Comparison of ENCODE assay signal across 8 cellular contexts in the genomic region with DNA sequence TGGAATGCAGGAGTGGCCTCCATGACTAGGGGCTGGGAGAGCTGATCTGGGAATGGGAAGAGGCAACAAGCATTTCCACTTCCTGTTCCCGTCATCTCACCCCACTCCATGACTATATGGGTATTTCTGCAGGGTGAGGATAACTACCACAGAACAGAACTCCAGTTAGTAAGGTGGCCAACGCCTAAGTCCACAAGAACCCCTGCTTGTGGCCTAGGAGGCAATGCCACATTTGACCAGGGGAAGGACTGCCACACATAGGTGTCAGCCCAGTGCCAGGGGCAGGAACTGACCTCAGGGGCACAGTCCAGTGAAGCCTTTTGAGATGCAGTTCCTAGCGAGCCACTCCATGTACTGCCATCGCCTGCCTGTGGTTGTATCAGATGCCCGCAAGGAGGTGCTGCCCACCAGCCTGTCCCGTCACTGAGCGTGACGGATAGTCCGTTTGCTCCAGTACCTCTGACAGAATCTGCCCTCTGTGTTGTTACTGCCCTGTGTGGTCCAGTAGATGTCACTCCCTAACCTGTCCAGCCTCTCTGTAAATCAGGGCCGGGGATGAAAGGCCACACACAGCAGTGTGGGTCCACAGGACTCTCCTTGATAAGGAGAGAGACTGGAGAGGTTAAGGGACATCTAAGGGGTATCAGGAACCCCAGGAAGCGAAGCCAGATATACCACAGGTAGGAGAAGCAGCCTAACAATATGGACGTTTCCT. TPM values are rescaled to one million over a fixed set of nuclear protein-coding genes. Genes with fewer than 3 reads are reported as not detected.
DNase-seq lines count a peak whose midpoint lies in the region; ATAC-seq and TF ChIP-seq lines count a peak whose summit lies in the region.

No MANE protein-coding gene starts in this region.

- CTCF ChIA-PET in activated CD8-positive, alpha-beta T cell treated with anti-CD3 and anti-CD28 coated beads for 36 hours (lab: Charles Lee), result interaction anchor here (0.9 to 2.2 kb wide), 16 partner anchors 10 to 365 kb away, joined by 3 to 32 read pairs (median 7); a partner anchor contains a TSS

- peaks cover 13% of the 10 kb centered on the region for H3K79me2 ChIP-seq in neural progenitor cell (ENCODE audit: low read depth)

- H2AFZ ChIP-seq in neural progenitor cell (replicated peaks), result no peak overlapping the region

- no peaks in the 10 kb centered on the region for H3K9me3 Mint-ChIP-seq in activated CD8-positive, alpha-beta T cell treated with anti-CD3 and anti-CD28 coated beads for 36 hours
- H3K9me3 Mint-ChIP-seq in neural progenitor cell, result no peaks in the 10 kb centered on the region

- H3K36me3 ChIP-seq in neural progenitor cell, result no peaks in the 10 kb centered on the region

- peaks cover 11% of the 10 kb centered on the region for H3K4me1 Mint-ChIP-seq in activated CD8-positive, alpha-beta T cell treated with anti-CD3 and anti-CD28 coated beads for 36 hours (ENCODE audit: low read depth)
- H3K4me1 Mint-ChIP-seq in neural progenitor cell, result peaks cover 18% of the 10 kb centered on the region

- H3K9me3 ChIP-seq in neural progenitor cell (ENCODE audit: low read depth), result no peaks in the 10 kb centered on the region

- intact Hi-C loops in activated CD8-positive, alpha-beta T cell treated with anti-CD3 and anti-CD28 coated beads for 36 hours (cut with micrococcal nuclease), result loop anchor here (5.0 kb wide), 2 partner anchors 44 to 264 kb away; a partner anchor contains a TSS

- no peak overlapping the region for H3K4me3 Mint-ChIP-seq in activated CD8-positive, alpha-beta T cell treated with anti-CD3 and anti-CD28 coated beads for 36 hours
- H3K4me3 Mint-ChIP-seq in neural progenitor cell, result no peak overlapping the region

- peak; percentile 71 for TF ChIP-seq CTCF in AG09319 (IDR thresholded peaks at IDR 0.05; ENCODE audit: low read depth, low read length)
- TF ChIP-seq CTCF in GM20000 (IDR thresholded peaks at IDR 0.05; ENCODE audit: extremely low read depth, missing control alignments), result peak; percentile 39
- peak; percentile 56 for TF ChIP-seq CTCF in activated CD8-positive, alpha-beta T cell treated with anti-CD3 and anti-CD28 coated beads for 36 hours (IDR thresholded peaks at IDR 0.05)
- peak; percentile 83 for TF ChIP-seq CTCF in neural progenitor cell (IDR thresholded peaks at IDR 0.05)

- peaks cover 19% of the 10 kb centered on the region for H3K27me3 ChIP-seq in neural progenitor cell

- POLR2A ChIA-PET in activated CD8-positive, alpha-beta T cell treated with anti-CD3 and anti-CD28 coated beads for 36 hours (lab: Charles Lee), result no interaction called here

- H3K27me3 Mint-ChIP-seq in activated CD8-positive, alpha-beta T cell treated with anti-CD3 and anti-CD28 coated beads for 36 hours, result peaks cover 3% of the 10 kb centered on the region
- H3K27me3 Mint-ChIP-seq in neural progenitor cell (ENCODE audit: insufficient read depth, low read depth), result peaks cover 12% of the 10 kb centered on the region

- peak overlapping the region; percentile 28 for H3K4me2 ChIP-seq in neural progenitor cell

- H3K9ac ChIP-seq in neural progenitor cell, result no peak overlapping the region

- H3K4me1 ChIP-seq in neural progenitor cell, result no peaks in the 10 kb centered on the region

- no peak overlapping the region for H3K4me3 ChIP-seq in neural progenitor cell

- peak; percentile 45 for ATAC-seq in activated CD8-positive, alpha-beta T cell treated with anti-CD3 and anti-CD28 coated beads for 36 hours
- ATAC-seq in HG03432 (IDR thresholded peaks at IDR 0.05; ENCODE audit: unreplicated experiment), result no peak
- ATAC-seq in GM21717 (IDR thresholded peaks at IDR 0.05; ENCODE audit: unreplicated experiment), result no peak

- H3K27ac ChIP-seq in neural progenitor cell, result no peak overlapping the region

- peaks cover 11% of the 10 kb centered on the region for H3F3A ChIP-seq in neural progenitor cell (ENCODE audit: low read depth)

- peaks cover 3% of the 10 kb centered on the region for H3K36me3 Mint-ChIP-seq in activated CD8-positive, alpha-beta T cell treated with anti-CD3 and anti-CD28 coated beads for 36 hours (ENCODE audit: low read depth)
- no peaks in the 10 kb centered on the region for H3K36me3 Mint-ChIP-seq in neural progenitor cell

- H3K27ac Mint-ChIP-seq in activated CD8-positive, alpha-beta T cell treated with anti-CD3 and anti-CD28 coated beads for 36 hours, result no peak overlapping the region
- peak overlapping the region; percentile 92 for H3K27ac Mint-ChIP-seq in neural progenitor cell

- peaks cover 6% of the 10 kb centered on the region for H4K20me1 ChIP-seq in neural progenitor cell (ENCODE audit: low read depth)

- DNase-seq in AG09319 (ENCODE audit: extremely low read depth, low read depth), result no peak
- DNase-seq in GM20000 (ENCODE audit: low spot score), result no peak
- DNase-seq in NCI-H524 (lab: John Stamatoyannopoulos, UW), result peak; percentile 83 to 94
- DNase-seq in activated CD8-positive, alpha-beta T cell treated with anti-CD3 and anti-CD28 coated beads for 36 hours, result peak; percentile 66
- DNase-seq in fibroblast of peridontal ligament (ENCODE audit: extremely low read depth), result peak; percentile 65
- peak; percentile 92 for DNase-seq in neural progenitor cell (ENCODE audit: low spot score)

RNA-seq across cellular contexts. Expression of a gene that starts 3.5 kb away (rescaled TPM):
- total RNA-seq in activated CD8-positive, alpha-beta T cell treated with anti-CD3 and anti-CD28 coated beads for 36 hours, result 10 to 100 TPM; 19.7 to 21.0 TPM
- total RNA-seq in neural progenitor cell (ENCODE audit: low replicate concordance), result 22.2 and 30.3 TPM in 2 replicates

RNA-seq across cellular contexts. Expression of a gene that starts 12.2 kb away (rescaled TPM):
- not detected for total RNA-seq in activated CD8-positive, alpha-beta T cell treated with anti-CD3 and anti-CD28 coated beads for 36 hours
- total RNA-seq in neural progenitor cell (ENCODE audit: low replicate concordance), result not detected in 2 replicates

RNA-seq across cellular contexts. Expression of a gene that starts 34.8 kb away (rescaled TPM):
- not detected for total RNA-seq in activated CD8-positive, alpha-beta T cell treated with anti-CD3 and anti-CD28 coated beads for 36 hours
- 5.8 and 7.7 TPM in 2 replicates for total RNA-seq in neural progenitor cell (ENCODE audit: low replicate concordance)

RNA-seq across cellular contexts. Expression of a gene that starts 43.3 kb away (rescaled TPM):
- 10 to 100 TPM; 72.3 to 73.0 TPM for total RNA-seq in activated CD8-positive, alpha-beta T cell treated with anti-CD3 and anti-CD28 coated beads for 36 hours
- total RNA-seq in neural progenitor cell (ENCODE audit: low replicate concordance), result 84.4 and 109 TPM in 2 replicates

RNA-seq across cellular contexts. Expression of a gene that starts 43.6 kb away (rescaled TPM):
- not detected for total RNA-seq in activated CD8-positive, alpha-beta T cell treated with anti-CD3 and anti-CD28 coated beads for 36 hours
- total RNA-seq in neural progenitor cell (ENCODE audit: low replicate concordance), result not detected in 2 replicates

Comparison
In these comparisons a context has a peak if more than half of its experiments do, and no peak if none do; other contexts are left out.
1. DNase-seq: peak in NCI-H524 (2 of 2), activated CD8-positive, alpha-beta T cell treated with anti-CD3 and anti-CD28 coated beads for 36 hours (single experiment), fibroblast of peridontal ligament (single experiment) and neural progenitor cell (single experiment); none in AG09319 (single experiment) and GM20000 (single experiment).
2. Peak in every context shown above with its lines, with median percentiles within 50 percentile points of each other: CTCF ChIP-seq.